13 cellular contexts compared by ENCODE assay signal in genomic region chr12:87382959-87383591, GRCh38.
"Had no signal": no experiment of that assay in that cellular context is flagged by ENCODE, and none has a peak within 500 bp of the region (broad histone marks: within the 10 kb centered on the region; RNA-seq: fewer than 3 reads in every experiment).

No MANE protein-coding gene starts in this region.

- H3K4me3 Mint-ChIP-seq: activated B cell treated with CpG ODN at 0.5 μM for 24 hours; activated CD4-positive, alpha-beta T cell treated with anti-CD3 and anti-CD28 coated beads, Interleukin-2, amount 10 ng/mL, durations not matched to agents 7 days and 5 days; activated naive CD4-positive, alpha-beta T cell treated with anti-CD3 and anti-CD28 coated beads for 36 hours; activated T-helper 17 cell treated with anti-CD3 and anti-CD28 coated beads, Interleukin-2, amount 50 U/mL, for 72 hours; nephron progenitor cell; T-helper 17 cell had no signal

- H3K4me1 Mint-ChIP-seq: activated CD4-positive, alpha-beta T cell treated with anti-CD3 and anti-CD28 coated beads, Interleukin-2, amount 10 ng/mL, durations not matched to agents 7 days and 5 days; activated T-helper 17 cell treated with anti-CD3 and anti-CD28 coated beads, Interleukin-2, amount 50 U/mL, for 72 hours; T-helper 17 cell had no signal

- H3K27ac ChIP-seq: coronary artery, foreskin keratinocyte had no signal

- H3K9me3 Mint-ChIP-seq: activated B cell treated with CpG ODN at 0.5 μM for 24 hours; activated CD4-positive, alpha-beta T cell treated with anti-CD3 and anti-CD28 coated beads, Interleukin-2, amount 10 ng/mL, durations not matched to agents 7 days and 5 days; activated T-helper 17 cell treated with anti-CD3 and anti-CD28 coated beads, Interleukin-2, amount 50 U/mL, for 72 hours; nephron progenitor cell had no signal

- DNase-seq: activated B cell treated with CpG ODN at 0.5 μM for 24 hours; activated CD4-positive, alpha-beta T cell treated with anti-CD3 and anti-CD28 coated beads, Interleukin-2, amount 10 ng/mL, durations not matched to agents 7 days and 5 days; activated CD8-positive, alpha-beta memory T cell treated with anti-CD3 and anti-CD28 coated beads for 24 hours; activated naive CD4-positive, alpha-beta T cell treated with anti-CD3 and anti-CD28 coated beads for 36 hours; activated T-cell treated with anti-CD3 and anti-CD28 coated beads for 4 hours; effector CD4-positive, alpha-beta T cell; head of caudate nucleus; nephron progenitor cell; stimulated activated CD4-positive, alpha-beta T cell treated with anti-CD3 and anti-CD28 coated beads, Interleukin-15, amount 100 ng/mL, for 24 hours; T-helper 17 cell had no signal

- H3K27me3 Mint-ChIP-seq: activated B cell treated with CpG ODN at 0.5 μM for 24 hours; activated CD4-positive, alpha-beta T cell treated with anti-CD3 and anti-CD28 coated beads, Interleukin-2, amount 10 ng/mL, durations not matched to agents 7 days and 5 days; activated T-helper 17 cell treated with anti-CD3 and anti-CD28 coated beads, Interleukin-2, amount 50 U/mL, for 72 hours; T-helper 17 cell had no signal

- ATAC-seq: activated T-helper 17 cell treated with anti-CD3 and anti-CD28 coated beads, Interleukin-2, amount 50 U/mL, for 72 hours; T-helper 17 cell had no signal

- H3K27ac Mint-ChIP-seq: activated B cell treated with CpG ODN at 0.5 μM for 24 hours; activated CD4-positive, alpha-beta T cell treated with anti-CD3 and anti-CD28 coated beads, Interleukin-2, amount 10 ng/mL, durations not matched to agents 7 days and 5 days; activated naive CD4-positive, alpha-beta T cell treated with anti-CD3 and anti-CD28 coated beads for 36 hours; activated T-helper 17 cell treated with anti-CD3 and anti-CD28 coated beads, Interleukin-2, amount 50 U/mL, for 72 hours; T-helper 17 cell had no signal

- H3K4me3 ChIP-seq: coronary artery had no signal

- H3K27me3 ChIP-seq: foreskin keratinocyte had no signal

- H3K4me1 ChIP-seq: foreskin keratinocyte had no signal
